20 cellular contexts compared by ENCODE assay signal in genomic region chr1:213772711-213773110, GRCh38.
"Had no signal": no experiment of that assay in that cellular context is flagged by ENCODE, and none has a peak within 500 bp of the region (broad histone marks: within the 10 kb centered on the region; RNA-seq: fewer than 3 reads in every experiment).

No MANE protein-coding gene starts in this region.

- H3K36me3 Mint-ChIP-seq: mesothelial cell of epicardium; naive B cell; natural killer cell treated with Interleukin-12 subunit alpha and Interleukin-12 subunit beta and Interleukin-15 and Interleukin-18, amount 100 ng/mL, for 72 hours; neural progenitor cell; stimulated activated effector memory CD8-positive, alpha-beta T cell treated with anti-CD3 and anti-CD28 coated beads, Interleukin-12 subunit alpha, Interleukin-12 subunit beta, amount 100 ng/mL, for 72 hours had no signal

- H3K9me3 Mint-ChIP-seq: neural progenitor cell had no signal

- H3K27ac Mint-ChIP-seq: mesothelial cell of epicardium; naive B cell; natural killer cell treated with Interleukin-12 subunit alpha and Interleukin-12 subunit beta and Interleukin-15 and Interleukin-18, amount 100 ng/mL, for 72 hours; neural progenitor cell; progenitor cell of endocrine pancreas; stimulated activated effector memory CD8-positive, alpha-beta T cell treated with anti-CD3 and anti-CD28 coated beads, Interleukin-12 subunit alpha, Interleukin-12 subunit beta, amount 100 ng/mL, for 72 hours had no signal

- H3K4me3 Mint-ChIP-seq: mesothelial cell of epicardium; naive B cell; natural killer cell treated with Interleukin-12 subunit alpha and Interleukin-12 subunit beta and Interleukin-15 and Interleukin-18, amount 100 ng/mL, for 72 hours; neural progenitor cell; stimulated activated effector memory CD8-positive, alpha-beta T cell treated with anti-CD3 and anti-CD28 coated beads, Interleukin-12 subunit alpha, Interleukin-12 subunit beta, amount 100 ng/mL, for 72 hours had no signal

- H3K27me3 Mint-ChIP-seq: naive B cell had no signal

- H3K4me1 Mint-ChIP-seq: mesothelial cell of epicardium; naive B cell; stimulated activated effector memory CD8-positive, alpha-beta T cell treated with anti-CD3 and anti-CD28 coated beads, Interleukin-12 subunit alpha, Interleukin-12 subunit beta, amount 100 ng/mL, for 72 hours had no signal

- ATAC-seq: mucosa of descending colon; natural killer cell treated with Interleukin-12 subunit alpha and Interleukin-12 subunit beta and Interleukin-15 and Interleukin-18, amount 100 ng/mL, for 72 hours; right cardiac atrium; stimulated activated effector memory CD8-positive, alpha-beta T cell treated with anti-CD3 and anti-CD28 coated beads, Interleukin-12 subunit alpha, Interleukin-12 subunit beta, amount 100 ng/mL, for 72 hours had no signal

- DNase-seq: dorsolateral prefrontal cortex; effector CD4-positive, alpha-beta T cell; head of caudate nucleus; kidney; mesenchymal stem cell; mucosa of descending colon; naive B cell; right cardiac atrium; sigmoid colon; stimulated activated CD4-positive, alpha-beta T cell treated with anti-CD3 and anti-CD28 coated beads, Interleukin-2, amount 100 ng/mL, for 24 hours; stimulated activated CD4-positive, alpha-beta T cell treated with anti-CD3 and anti-CD28 coated beads, Interleukin-4, amount 100 ng/mL, for 24 hours; stimulated activated naive CD4-positive, alpha-beta T cell treated with Interleukin-2 at 50 U/mL for 16 hours; stomach; thyroid gland; trophoblast cell had no signal
